Comparison of ENCODE assay signal across 12 cellular contexts in genomic region chr4:150082241-150082640, GRCh38. TPM values are rescaled to one million over a fixed set of nuclear protein-coding genes. Genes with fewer than 3 reads are reported as not detected.
A peak's percentile ranks its signal among the peaks of the same experiment; 100 is the strongest.
DNase-seq lines count a peak whose midpoint lies in the region; ATAC-seq, FAIRE-seq and TF ChIP-seq lines count a peak whose summit lies in the region.
"Had no signal": no experiment of that assay in that cellular context is flagged by ENCODE, and none has a peak within 500 bp of the region (broad histone marks: within the 10 kb centered on the region; RNA-seq: fewer than 3 reads in every experiment).

No MANE protein-coding gene starts in this region.

- H3K27me3 ChIP-seq in endothelial cell of umbilical vein (ENCODE audit: control insufficient read depth in 2 of 2, insufficient read depth in 2 of 2, low read length in 2 of 2) (no peaks in the 10 kb centered on the region), mammary epithelial cell (ENCODE audit: insufficient read depth, low read length) (peaks cover 13% of the 10 kb centered on the region)
- H3K27me3 ChIP-seq: brain microvascular endothelial cell had no signal

- no peak overlapping the region for H3K4me3 Mint-ChIP-seq in activated T-helper 2 cell treated with anti-CD3 and anti-CD28 coated beads, Interferon-gamma antibody, Interleukin-2, Interleukin-4, amounts not matched to agents 10 μg/mL and 5 μg/mL and 100 μg/mL, durations not matched to agents 14 hours and 24 hours and 36 hours (ENCODE audit: low read depth)
- H3K4me3 Mint-ChIP-seq: neural progenitor cell had no signal

- H3K4me1 ChIP-seq in endothelial cell of umbilical vein (ENCODE audit: control insufficient read depth, extremely low read depth, insufficient read depth, low read length), result peaks cover 9% of the 10 kb centered on the region
- peaks cover 8% of the 10 kb centered on the region for H3K4me1 ChIP-seq in mammary epithelial cell (ENCODE audit: insufficient read depth, low read length)
- H3K4me1 ChIP-seq: neural progenitor cell had no signal

- no peak overlapping the region for H3K4me2 ChIP-seq in endothelial cell of umbilical vein (ENCODE audit: insufficient read depth, low read length)
- H3K4me2 ChIP-seq in mammary epithelial cell (ENCODE audit: insufficient read depth, low read depth, low read length), result no peak overlapping the region
- H3K4me2 ChIP-seq: neural progenitor cell had no signal

- H3K27me3 Mint-ChIP-seq in activated T-helper 2 cell treated with anti-CD3 and anti-CD28 coated beads, Interferon-gamma antibody, Interleukin-2, Interleukin-4, amounts not matched to agents 10 μg/mL and 5 μg/mL and 100 μg/mL, durations not matched to agents 14 hours and 24 hours and 36 hours (ENCODE audit: low read depth), result peaks cover 44% of the 10 kb centered on the region

- DNase-seq in NCI-H1092 treated with DMSO at 0.1 percent for 48 hours (lab: John Stamatoyannopoulos, UW), result peak; percentile 9
- DNase-seq in NCI-H1092 (lab: John Stamatoyannopoulos, UW), result no peak
- no peak for DNase-seq in endothelial cell of umbilical vein (ENCODE audit: low read depth, low spot score)
- no peak for DNase-seq in mammary epithelial cell
- DNase-seq in activated T-helper 2 cell treated with anti-CD3 and anti-CD28 coated beads, Interferon-gamma antibody, Interleukin-2, Interleukin-4, amounts not matched to agents 10 μg/mL and 5 μg/mL and 100 μg/mL, durations not matched to agents 14 hours and 24 hours and 36 hours (ENCODE audit: low spot score), result no peak
- DNase-seq in activated effector memory CD4-positive, alpha-beta T cell treated with Interleukin-2 at 50 U/mL for 16 hours, result no peak
- DNase-seq: brain microvascular endothelial cell had no signal

- POLR2A ChIA-PET in endothelial cell of umbilical vein (lab: Charles Lee), result interaction anchor here (0.7 kb wide), 1 partner anchor 14 kb away, joined by 4 read pairs; no protein-coding TSS in a partner anchor

- H2AFZ ChIP-seq in endothelial cell of umbilical vein (ENCODE audit: low read depth, low read length), result no peak overlapping the region
- H2AFZ ChIP-seq in mammary epithelial cell (ENCODE audit: low read depth, low read length), result no peak overlapping the region
- H2AFZ ChIP-seq: neural progenitor cell had no signal

- no peaks in the 10 kb centered on the region for H3K9me3 Mint-ChIP-seq in activated T-helper 2 cell treated with anti-CD3 and anti-CD28 coated beads, Interferon-gamma antibody, Interleukin-2, Interleukin-4, amounts not matched to agents 10 μg/mL and 5 μg/mL and 100 μg/mL, durations not matched to agents 14 hours and 24 hours and 36 hours

- H3K9me1 ChIP-seq in endothelial cell of umbilical vein (replicated peaks; ENCODE audit: control insufficient read depth, extremely low read depth, insufficient read depth, low read length), result no peaks in the 10 kb centered on the region

- peaks cover 5% of the 10 kb centered on the region for H3K4me1 Mint-ChIP-seq in activated T-helper 2 cell treated with anti-CD3 and anti-CD28 coated beads, Interferon-gamma antibody, Interleukin-2, Interleukin-4, amounts not matched to agents 10 μg/mL and 5 μg/mL and 100 μg/mL, durations not matched to agents 14 hours and 24 hours and 36 hours (ENCODE audit: low read depth)

- H3K79me2 ChIP-seq in endothelial cell of umbilical vein (ENCODE audit: control insufficient read depth, insufficient read depth, low read length), result no peaks in the 10 kb centered on the region
- H3K79me2 ChIP-seq in mammary epithelial cell (ENCODE audit: insufficient read depth, low read length), result no peaks in the 10 kb centered on the region

- no peak for TF ChIP-seq POLR2A in endothelial cell of umbilical vein (IDR thresholded peaks at IDR 0.05; ENCODE audit: low read depth, low read length)

- H3K27ac ChIP-seq in endothelial cell of umbilical vein (ENCODE audit: insufficient read depth, low read depth, low read length), result no peak overlapping the region
- H3K27ac ChIP-seq in mammary epithelial cell (ENCODE audit: insufficient read depth, low read depth, low read length), result no peak overlapping the region
- H3K27ac ChIP-seq: brain microvascular endothelial cell, neural progenitor cell, VCaP had no signal

- CTCF ChIA-PET in endothelial cell of umbilical vein (lab: Charles Lee) (interaction anchor here (0.9 to 1.1 kb wide), 2 partner anchors 71 to 127 kb away, joined by 3 read pairs; no protein-coding TSS in a partner anchor), mammary epithelial cell (lab: Charles Lee; ENCODE audit: low non-redundant PET) (no interaction called here)

- peak; percentile 43 for FAIRE-seq in endothelial cell of umbilical vein (lab: Jason Lieb, UNC)
- FAIRE-seq: A204.1 had no signal

- H3K9ac ChIP-seq in endothelial cell of umbilical vein (replicated peaks; ENCODE audit: extremely low read depth, insufficient read depth, low read length), result no peak overlapping the region
- H3K9ac ChIP-seq in mammary epithelial cell (ENCODE audit: insufficient read depth, low read length), result no peak overlapping the region
- H3K9ac ChIP-seq: neural progenitor cell had no signal

- BruUV-seq in endothelial cell of umbilical vein (replicated peaks; lab: Mats Ljungman, UMichigan), result no TSS peak
- BruUV-seq in mammary epithelial cell (replicated peaks; lab: Mats Ljungman, UMichigan), result no TSS peak

- 38% methylated on average over 1 of the region's 1 CpG for WGBS in mammary epithelial cell (ENCODE audit: low coverage, missing lambda C conversion rate)

- H3K36me3 Mint-ChIP-seq in activated T-helper 2 cell treated with anti-CD3 and anti-CD28 coated beads, Interferon-gamma antibody, Interleukin-2, Interleukin-4, amounts not matched to agents 10 μg/mL and 5 μg/mL and 100 μg/mL, durations not matched to agents 14 hours and 24 hours and 36 hours (ENCODE audit: low read depth), result no peaks in the 10 kb centered on the region

- no peak overlapping the region for H3K27ac Mint-ChIP-seq in activated T-helper 2 cell treated with anti-CD3 and anti-CD28 coated beads, Interferon-gamma antibody, Interleukin-2, Interleukin-4, amounts not matched to agents 10 μg/mL and 5 μg/mL and 100 μg/mL, durations not matched to agents 14 hours and 24 hours and 36 hours
- H3K27ac Mint-ChIP-seq: neural progenitor cell had no signal

- TF ChIP-seq CTCF in endothelial cell of umbilical vein (IDR thresholded peaks at IDR 0.05; ENCODE audit: extremely low read depth in 1 of 2, insufficient read depth in 1 of 2, low read depth in 1 of 2, low read length in 2 of 2), result no peak
- TF ChIP-seq CTCF in mammary epithelial cell (conservative IDR thresholded peaks at IDR 0.05 in 1 of 2, IDR thresholded peaks at IDR 0.05 in 1 of 2; ENCODE audit: extremely low read depth in 1 of 2, insufficient read depth in 1 of 2, low read depth in 1 of 2, low read length in 2 of 2), result no peak

- in situ Hi-C loops in mammary epithelial cell (cut with MboI; ENCODE audit: low sequenced_read_pairs in 2 of 2), result no loop called here

- dilution Hi-C loops in endothelial cell of umbilical vein (cut with MboI; ENCODE audit: extremely low pct_ligation_motif_present, low sequenced_read_pairs) (no loop called here), mammary epithelial cell (cut with HindIII; ENCODE audit: low sequenced_read_pairs) (no loop called here)

- H4K20me1 ChIP-seq in endothelial cell of umbilical vein (replicated peaks; ENCODE audit: control insufficient read depth, extremely low read depth, insufficient read depth, low read length) (peaks cover 4% of the 10 kb centered on the region), mammary epithelial cell (ENCODE audit: insufficient read depth, low read length) (peaks cover 4% of the 10 kb centered on the region)

- H3K36me3 ChIP-seq in endothelial cell of umbilical vein (ENCODE audit: control insufficient read depth in 2 of 2, extremely low read depth in 1 of 2, insufficient read depth in 2 of 2, low read length in 2 of 2), result no peaks in the 10 kb centered on the region
- H3K36me3 ChIP-seq in mammary epithelial cell (ENCODE audit: insufficient read depth, low read length), result no peaks in the 10 kb centered on the region
- H3K36me3 ChIP-seq: brain microvascular endothelial cell, neural progenitor cell had no signal

- intact Hi-C loops in endothelial cell of umbilical vein (cut with micrococcal nuclease), result no loop called here
- intact Hi-C loops in mammary epithelial cell (cut with micrococcal nuclease), result no loop called here
- intact Hi-C loops in activated T-helper 2 cell treated with anti-CD3 and anti-CD28 coated beads, Interferon-gamma antibody, Interleukin-2, Interleukin-4, amounts not matched to agents 10 μg/mL and 5 μg/mL and 100 μg/mL, durations not matched to agents 14 hours and 24 hours and 36 hours (cut with micrococcal nuclease), result no loop called here

- ATAC-seq in GM21529 (IDR thresholded peaks at IDR 0.05; ENCODE audit: unreplicated experiment), result peak; percentile 87
- ATAC-seq in HG03342 (IDR thresholded peaks at IDR 0.05; ENCODE audit: unreplicated experiment), result peak; percentile 86

- no peaks in the 10 kb centered on the region for H3K9me3 ChIP-seq in endothelial cell of umbilical vein (replicated peaks; ENCODE audit: control insufficient read depth, insufficient read depth, low read length)
- H3K9me3 ChIP-seq in mammary epithelial cell (replicated peaks; ENCODE audit: insufficient read depth, low read length), result no peaks in the 10 kb centered on the region

- H3K4me3 ChIP-seq in endothelial cell of umbilical vein (replicated peaks in 1 of 3; ENCODE audit: insufficient read depth in 1 of 3, low read depth in 1 of 3, low read length in 3 of 3) (no peak overlapping the region), mammary epithelial cell (replicated peaks in 1 of 3; ENCODE audit: insufficient read depth in 1 of 3, low read depth in 2 of 3, low read length in 3 of 3) (no peak overlapping the region)
- H3K4me3 ChIP-seq: neural progenitor cell had no signal

TF ChIP-seq in endothelial cell of umbilical vein, 7 proteins besides CTCF, POLR2A, EP300 and RAD21 (continues in another document):
- no peak for TF ChIP-seq MYC (IDR thresholded peaks at IDR 0.05; ENCODE audit: low read depth, low read length)

RNA-seq across cellular contexts. Expression of gene DCLK2, which starts 4.0 kb away (rescaled TPM):
- total RNA-seq in endothelial cell of umbilical vein, result 4.6 and 4.7 TPM in 2 replicates
- polyA plus RNA-seq in endothelial cell of umbilical vein, result 1.7 TPM in 2 replicates
- 1.7 and 1.8 TPM in 2 replicates for polyA plus RNA-seq in endothelial cell of umbilical vein (2011; cell fraction: cytosol; rRNA removed)
- 3.9 and 4.5 TPM in 2 replicates for polyA plus RNA-seq in endothelial cell of umbilical vein (2011; cell fraction: nucleus; rRNA removed)
- 1.7 and 1.9 TPM in 2 replicates for polyA plus RNA-seq in endothelial cell of umbilical vein (2012)
- 5.4 and 7.1 TPM in 2 replicates for polyA minus RNA-seq in endothelial cell of umbilical vein
- polyA minus RNA-seq in endothelial cell of umbilical vein (2011; cell fraction: cytosol; rRNA and poly(A)+ RNA removed), result 1.6 TPM
- polyA minus RNA-seq in endothelial cell of umbilical vein (2011; cell fraction: nucleus; rRNA and poly(A)+ RNA removed), result 10.5 and 13.4 TPM in 2 replicates
- under 1 TPM in 1 of 2 donors, not detected in 1; 0.67 TPM for total RNA-seq in mammary epithelial cell
- 0.02 TPM for polyA plus RNA-seq in mammary epithelial cell
- polyA minus RNA-seq in mammary epithelial cell, result not detected
- 0.14 and 0.21 TPM in 2 replicates for total RNA-seq in activated T-helper 2 cell treated with anti-CD3 and anti-CD28 coated beads, Interferon-gamma antibody, Interleukin-2, Interleukin-4, amounts not matched to agents 10 μg/mL and 5 μg/mL and 100 μg/mL, durations not matched to agents 14 hours and 24 hours and 36 hours
